ENCODE assay signal across 16 cellular contexts in genomic region chr10:79310217-79310865, GRCh38. TPM values are rescaled to one million over a fixed set of nuclear protein-coding genes. Genes with fewer than 3 reads are reported as not detected.
A peak's percentile ranks its signal among the peaks of the same experiment; 100 is the strongest.
DNase-seq lines count a peak whose midpoint lies in the region; ATAC-seq and TF ChIP-seq lines count a peak whose summit lies in the region.
"Had no signal": no experiment of that assay in that cellular context is flagged by ENCODE, and none has a peak within 500 bp of the region (broad histone marks: within the 10 kb centered on the region; RNA-seq: fewer than 3 reads in every experiment).

No MANE protein-coding gene starts in this region.

- no peaks in the 10 kb centered on the region for H3K79me1 ChIP-seq in H9 (ENCODE audit: insufficient read depth, low read depth, low read length, poor library complexity, severe bottlenecking)
- peaks cover 6% of the 10 kb centered on the region for H3K79me1 ChIP-seq in neuronal stem cell (ENCODE audit: low read depth, low read length)

- H4K20me1 ChIP-seq in H9 (ENCODE audit: control insufficient read depth, insufficient read depth, insufficient read length) = no peaks in the 10 kb centered on the region

- H2BK5ac ChIP-seq in H9 (ENCODE audit: insufficient read length, low read length) = no peak overlapping the region
- H2BK5ac ChIP-seq in neuronal stem cell (ENCODE audit: low read length) = peak overlapping the region; percentile 66

- H3K36me3 ChIP-seq in gastroesophageal sphincter (peaks cover 0 to 100% of the 10 kb centered on the region in 2 donors), neuronal stem cell (replicated peaks in 1 of 2; ENCODE audit: control insufficient read depth in 2 of 2, insufficient read depth in 2 of 2, low read length in 2 of 2) (peaks cover 70 to 99% of the 10 kb centered on the region in 2 donors)

- CTCF ChIA-PET in MCF 10A (lab: Yijun Ruan, JAX) = no interaction called here

- H3K14ac ChIP-seq in H9 (ENCODE audit: insufficient read depth, low read length) (no peak overlapping the region), neuronal stem cell (ENCODE audit: low read length) (no peak overlapping the region)

- TF ChIP-seq POLR2A in gastroesophageal sphincter (IDR thresholded peaks at IDR 0.05) = no peak

- no peak overlapping the region for H4K8ac ChIP-seq in H9 (replicated peaks; ENCODE audit: insufficient read length, low read depth, low read length)
- peak overlapping the region; percentile 52 for H4K8ac ChIP-seq in neuronal stem cell (ENCODE audit: low read depth, low read length)

- peak; percentile 66 for DNase-seq in Ammon's horn (ENCODE audit: low spot score)
- DNase-seq in H9 = no peak
- no peak for DNase-seq in neuronal stem cell (ENCODE audit: low spot score)
- DNase-seq in MCF 10A (ENCODE audit: unreplicated experiment) = no peak
- DNase-seq in NCI-H1417 (lab: John Stamatoyannopoulos, UW) = no peak
- DNase-seq: brain microvascular endothelial cell; GDM1; immature natural killer cell; NCI-H2081 treated with DMSO at 0.1 percent for 48 hours; NCI-H526; stimulated activated CD4-positive, alpha-beta T cell treated with anti-CD3 and anti-CD28 coated beads, Interleukin-4, amount 100 ng/mL, for 4 hours; transverse colon had no signal

- H2BK120ac ChIP-seq in H9 (ENCODE audit: low read depth, low read length, poor library complexity, severe bottlenecking) (no peak overlapping the region), neuronal stem cell (ENCODE audit: low read depth, low read length) (no peak overlapping the region)

- intact Hi-C loops in MCF 10A (cut with micrococcal nuclease) = no loop called here

- no peak overlapping the region for H3K4me2 ChIP-seq in H9 (ENCODE audit: insufficient read depth, insufficient read length, low read length)
- no peak overlapping the region for H3K4me2 ChIP-seq in neuronal stem cell (ENCODE audit: insufficient read depth, low read length, poor library complexity, severe bottlenecking)

- no peaks in the 10 kb centered on the region for H3K79me2 ChIP-seq in H9 (ENCODE audit: insufficient read depth, low read length)

- H3K27me3 ChIP-seq in H9 (ENCODE audit: insufficient read depth, low read length) (no peaks in the 10 kb centered on the region), gastroesophageal sphincter (no peaks in the 10 kb centered on the region), neuronal stem cell (ENCODE audit: control insufficient read depth in 3 of 3, insufficient read depth in 3 of 3, low read depth in 1 of 3, low read length in 3 of 3) (no peaks in the 10 kb centered on the region)
- H3K27me3 ChIP-seq: brain microvascular endothelial cell, transverse colon had no signal

- TF ChIP-seq CTCF in H9 (conservative IDR thresholded peaks at IDR 0.05) (no peak), gastroesophageal sphincter (IDR thresholded peaks at IDR 0.05) (no peak), MCF 10A (IDR thresholded peaks at IDR 0.05; ENCODE audit: unreplicated experiment) (no peak)

- peak overlapping the region in 2 of 3 experiments; percentile 47 to 48; a peak in 2 of 7 replicates for H3K27ac Mint-ChIP-seq in H9
- no peak overlapping the region for H3K27ac Mint-ChIP-seq in MCF 10A (ENCODE audit: low read depth, unreplicated experiment)
- H3K27ac Mint-ChIP-seq: activated naive CD8-positive, alpha-beta T cell had no signal

- TF ChIP-seq EP300 in gastroesophageal sphincter (IDR thresholded peaks at IDR 0.05) = no peak

- H2BK12ac ChIP-seq in H9 (ENCODE audit: insufficient read length, low read depth, low read length) = no peak overlapping the region
- H2BK12ac ChIP-seq in neuronal stem cell (ENCODE audit: low read length) = no peak overlapping the region

- H3K27ac ChIP-seq in H9 (ENCODE audit: insufficient read length, low read depth, low read length) (no peak overlapping the region), gastroesophageal sphincter (peak overlapping the region in 3 of 4 donors; percentile 54 to 66 (median 61)), neuronal stem cell (replicated peaks; ENCODE audit: low read length) (no peak overlapping the region)
- H3K27ac ChIP-seq: brain microvascular endothelial cell had no signal

- no peak overlapping the region for H3T11ph ChIP-seq in H9 (ENCODE audit: low read length)

- H3K9me3 ChIP-seq in H9 (ENCODE audit: control insufficient read depth, low read depth, low read length) = no peaks in the 10 kb centered on the region
- H3K9me3 ChIP-seq in gastroesophageal sphincter = no peaks in the 10 kb centered on the region
- H3K9me3 ChIP-seq in neuronal stem cell (replicated peaks in 1 of 2; ENCODE audit: control insufficient read depth in 2 of 2, insufficient read depth in 1 of 2, low read depth in 1 of 2, low read length in 2 of 2) = no peaks in the 10 kb centered on the region
- H3K9me3 ChIP-seq: transverse colon had no signal

- H3K27me3 Mint-ChIP-seq in H9 (ENCODE audit: low read depth) (no peaks in the 10 kb centered on the region; the same call in 1 of the 2 replicates), MCF 10A (ENCODE audit: insufficient read depth, unreplicated experiment) (no peaks in the 10 kb centered on the region)
- H3K27me3 Mint-ChIP-seq: activated naive CD8-positive, alpha-beta T cell had no signal

- no peak overlapping the region for H3K4me3 ChIP-seq in gastroesophageal sphincter
- H3K4me3 ChIP-seq in neuronal stem cell (ENCODE audit: low read length in 2 of 2) = peak overlapping the region in 1 of 2 donors; percentile 5
- H3K4me3 ChIP-seq: transverse colon had no signal

- H3K4me1 ChIP-seq in H9 (ENCODE audit: insufficient read depth, low read length) = no peaks in the 10 kb centered on the region
- peaks cover 0 to 3% (median 0%) of the 10 kb centered on the region in 3 donors for H3K4me1 ChIP-seq in gastroesophageal sphincter
- H3K4me1 ChIP-seq in neuronal stem cell (ENCODE audit: control insufficient read depth in 2 of 2, insufficient read depth in 1 of 2, low read depth in 1 of 2, low read length in 2 of 2) = peaks cover 0 to 5% of the 10 kb centered on the region in 2 donors

- H2AFZ ChIP-seq in H9 (ENCODE audit: low read length) (no peak overlapping the region), neuronal stem cell (ENCODE audit: low read length) (no peak overlapping the region)

- H3K23ac ChIP-seq in H9 (ENCODE audit: insufficient read length, low read depth, low read length) = no peak overlapping the region
- H3K23ac ChIP-seq in neuronal stem cell (ENCODE audit: low read depth, low read length, poor library complexity) = no peak overlapping the region

- POLR2A ChIA-PET in MCF 10A (lab: Yijun Ruan, JAX) = no interaction called here

- no peak overlapping the region for H2BK20ac ChIP-seq in H9 (ENCODE audit: low read depth, low read length, poor library complexity, severe bottlenecking)

- BruUV-seq in MCF 10A (replicated peaks; lab: Mats Ljungman, UMichigan) = no TSS peak

- no CpG with 5 or more reads among the region's 29 CpGs for WGBS in H9 (ENCODE audit: extremely low coverage, insufficient read length, low lambda C conversion rate)
- 81% methylated on average over 15 of the region's 29 CpGs; no CpG with 5 or more reads in 1 of the 2 donors for WGBS in gastroesophageal sphincter (ENCODE audit: low coverage in 1 of 2), 2 donors
- WGBS in neuronal stem cell (ENCODE audit: extremely low coverage in 2 of 2, insufficient read length in 2 of 2, insufficient replicate concordance in 1 of 2), 2 donors = no CpG with 5 or more reads among the region's 29 CpGs

- no peaks in the 10 kb centered on the region for H3K9me3 Mint-ChIP-seq in H9
- no peaks in the 10 kb centered on the region for H3K9me3 Mint-ChIP-seq in MCF 10A (ENCODE audit: unreplicated experiment)
- H3K9me3 Mint-ChIP-seq: immature natural killer cell had no signal

- H4K5ac ChIP-seq in H9 (ENCODE audit: insufficient read length, low read depth, low read length) = no peak overlapping the region

- no peak overlapping the region for H3K56ac ChIP-seq in H9 (ENCODE audit: insufficient read length, low read depth, low read length)

- peaks cover 0 to 3% of the 10 kb centered on the region in 2 experiments; a peak in 2 of 4 replicates for H3K4me1 Mint-ChIP-seq in H9
- H3K4me1 Mint-ChIP-seq in MCF 10A (ENCODE audit: insufficient read depth, unreplicated experiment) = no peaks in the 10 kb centered on the region

- ATAC-seq in gastroesophageal sphincter (no peak), GM19467 (IDR thresholded peaks at IDR 0.05; ENCODE audit: unreplicated experiment) (no peak), HG02981 (IDR thresholded peaks at IDR 0.05; ENCODE audit: unreplicated experiment) (no peak)

- H2AK5ac ChIP-seq in H9 (ENCODE audit: insufficient read length, low read length) (no peak overlapping the region), neuronal stem cell (ENCODE audit: low read depth, low read length) (peak overlapping the region; percentile 82)

- H3K36me3 Mint-ChIP-seq in H9 (ENCODE audit: insufficient read depth in 1 of 3, low read depth in 3 of 3) = peaks cover 16 to 63% (median 44%) of the 10 kb centered on the region in 3 experiments
- peaks cover 28% of the 10 kb centered on the region for H3K36me3 Mint-ChIP-seq in MCF 10A (ENCODE audit: insufficient read depth, unreplicated experiment)

- H2BK15ac ChIP-seq in H9 (ENCODE audit: low read depth, low read length) (no peak overlapping the region), neuronal stem cell (ENCODE audit: low read length) (no peak overlapping the region)

- no peak overlapping the region for H3K4me3 Mint-ChIP-seq in H9
- no peak overlapping the region for H3K4me3 Mint-ChIP-seq in MCF 10A (ENCODE audit: unreplicated experiment)
- H3K4me3 Mint-ChIP-seq: activated naive CD8-positive, alpha-beta T cell had no signal

- H4K91ac ChIP-seq in H9 (ENCODE audit: insufficient read length, low read depth, low read length) (no peak overlapping the region), neuronal stem cell (ENCODE audit: low read depth, low read length, poor library complexity) (peak overlapping the region; percentile 85)

- H3K23me2 ChIP-seq in H9 (ENCODE audit: insufficient read length, low read depth, low read length, poor library complexity, severe bottlenecking) = no peaks in the 10 kb centered on the region

- H3K4ac ChIP-seq in H9 (ENCODE audit: low read depth, low read length) = no peak overlapping the region
- H3K4ac ChIP-seq in neuronal stem cell (ENCODE audit: low read length) = peak overlapping the region; percentile 37

- H3K18ac ChIP-seq in H9 (ENCODE audit: insufficient read length, low read depth, low read length) (no peak overlapping the region), neuronal stem cell (ENCODE audit: low read length) (peak overlapping the region; percentile 90)

- H3K9ac ChIP-seq in H9 (ENCODE audit: extremely low read depth, insufficient read length, low read length) = no peak overlapping the region
- H3K9ac ChIP-seq in neuronal stem cell (ENCODE audit: low read depth, low read length, poor library complexity) = peak overlapping the region; percentile 57

RNA-seq across cellular contexts. Expression of gene PPIF, which starts 36.9 kb away (rescaled TPM):
- 79.7 and 80.4 TPM in 2 replicates for total RNA-seq in H9 (2021)
- 10 to 100 TPM; 16.5 to 38.0 (median 22.8) TPM for total RNA-seq in gastroesophageal sphincter
- polyA plus RNA-seq in neuronal stem cell (2013, experiment 1 of 2) = 42.1 TPM
- polyA plus RNA-seq in neuronal stem cell (2013, experiment 2 of 2) = 42.3 TPM
- 76.5 and 76.9 TPM in 2 replicates for total RNA-seq in MCF 10A (2022)

Comparison
In these comparisons a context has a peak if more than half of its experiments do, and no peak if none do; other contexts are left out.
1. H3K27ac ChIP-seq: peak in gastroesophageal sphincter (3 of 4); none in H9 (single experiment) and neuronal stem cell (single experiment).